Comparison of ENCODE assay signal across 8 cellular contexts in genomic region chr10:86212391-86212700, GRCh38.
"Had no signal": no experiment of that assay in that cellular context is flagged by ENCODE, and none has a peak within 500 bp of the region (broad histone marks: within the 10 kb centered on the region; RNA-seq: fewer than 3 reads in every experiment).

No MANE protein-coding gene starts in this region.

- H3K9me3 Mint-ChIP-seq: GM23338, H9 had no signal

- H3K4me3 Mint-ChIP-seq: GM23338, H9 had no signal

- H3K4me2 ChIP-seq: GM23338 had no signal

- H3K27ac ChIP-seq: HL-60 had no signal

- DNase-seq: H9, HCEC 1CT, IMR-90 had no signal

- FAIRE-seq: H1, H54, K562 had no signal

- H3K4me3 ChIP-seq: GM23338, K562 had no signal

- H3K4me1 Mint-ChIP-seq: GM23338, H9 had no signal

- H2AFZ ChIP-seq: GM23338 had no signal

- ATAC-seq: K562 had no signal

- H3K27ac Mint-ChIP-seq: GM23338 had no signal
